In the genomic region with DNA sequence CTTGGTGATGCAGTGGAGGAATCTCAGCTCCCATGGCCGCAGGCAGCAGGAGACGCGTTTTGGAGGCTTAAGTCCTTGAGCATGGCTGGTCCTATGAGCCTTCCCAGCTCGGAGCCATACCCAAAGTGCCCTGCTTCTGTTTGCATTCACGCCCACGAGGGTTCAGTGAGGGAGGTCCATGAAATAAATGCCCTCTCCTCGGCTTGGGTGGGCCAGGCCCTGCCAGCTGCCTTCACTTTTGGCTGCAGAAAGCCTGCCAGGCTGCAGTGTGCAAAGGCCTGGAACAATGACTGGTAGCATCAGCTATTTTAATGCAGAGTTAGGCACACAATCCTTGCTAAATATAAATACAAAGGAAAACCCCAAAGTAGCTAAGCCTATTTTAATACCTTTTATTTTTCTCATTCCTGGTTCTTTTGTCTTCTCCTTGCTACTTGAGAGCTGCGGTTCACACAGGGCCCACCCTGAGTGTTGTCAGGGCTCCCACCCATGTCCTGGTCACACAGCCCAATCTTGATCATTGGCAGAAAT, we compare ENCODE assay signal across 1 cellular context.
TF ChIP-seq lines count a peak whose summit lies in the region.

No MANE protein-coding gene starts in this region.

TF ChIP-seq in HepG2, 621 proteins besides CTCF, POLR2A, EP300 and RAD21:
- TF ChIP-seq ZNF75D (CRISPR knock-in tag; IDR thresholded peaks at IDR 0.05; ENCODE audit: borderline replicate concordance), result no peak
- no peak for TF ChIP-seq ZNF878 (CRISPR knock-in tag; IDR thresholded peaks at IDR 0.05)
- TF ChIP-seq, protein P1, sequence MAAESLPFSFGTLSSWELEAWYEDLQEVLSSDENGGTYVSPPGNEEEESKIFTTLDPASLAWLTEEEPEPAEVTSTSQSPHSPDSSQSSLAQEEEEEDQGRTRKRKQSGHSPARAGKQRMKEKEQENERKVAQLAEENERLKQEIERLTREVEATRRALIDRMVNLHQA (CRISPR knock-in tag; IDR thresholded peaks at IDR 0.05), result no peak
- TF ChIP-seq AKAP8 (CRISPR knock-in tag; IDR thresholded peaks at IDR 0.05), result no peak
- no peak for TF ChIP-seq DMTF1 (CRISPR knock-in tag; IDR thresholded peaks at IDR 0.05)
- TF ChIP-seq ZKSCAN5 (CRISPR knock-in tag; IDR thresholded peaks at IDR 0.05), result no peak
- TF ChIP-seq PPARG (CRISPR knock-in tag; conservative IDR thresholded peaks at IDR 0.05), result no peak
- TF ChIP-seq, protein P2, sequence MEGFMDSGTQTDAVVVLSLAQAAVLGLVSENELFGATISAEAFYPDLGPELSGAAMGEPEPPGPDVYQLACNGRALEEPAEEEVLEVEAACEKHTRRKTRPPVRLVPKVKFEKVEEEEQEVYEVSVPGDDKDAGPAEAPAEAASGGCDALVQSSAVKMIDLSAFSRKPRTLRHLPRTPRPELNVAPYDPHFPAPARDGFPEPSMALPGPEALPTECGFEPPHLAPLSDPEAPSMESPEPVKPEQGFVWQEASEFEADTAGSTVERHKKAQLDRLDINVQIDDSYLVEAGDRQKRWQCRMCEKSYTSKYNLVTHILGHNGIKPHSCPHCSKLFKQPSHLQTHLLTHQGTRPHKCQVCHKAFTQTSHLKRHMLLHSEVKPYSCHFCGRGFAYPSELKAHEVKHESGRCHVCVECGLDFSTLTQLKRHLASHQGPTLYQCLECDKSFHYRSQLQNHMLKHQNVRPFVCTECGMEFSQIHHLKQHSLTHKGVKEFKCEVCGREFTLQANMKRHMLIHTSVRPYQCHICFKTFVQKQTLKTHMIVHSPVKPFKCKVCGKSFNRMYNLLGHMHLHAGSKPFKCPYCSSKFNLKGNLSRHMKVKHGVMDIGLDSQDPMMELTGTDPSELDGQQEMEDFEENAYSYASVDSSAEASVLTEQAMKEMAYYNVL (CRISPR knock-in tag; IDR thresholded peaks at IDR 0.05; ENCODE audit: borderline replicate concordance), result no peak
- no peak for TF ChIP-seq KAT2B (IDR thresholded peaks at IDR 0.05; ENCODE audit: borderline replicate concordance, low read depth, low read length)
- no peak for TF ChIP-seq ZNF83 (CRISPR knock-in tag; IDR thresholded peaks at IDR 0.05; ENCODE audit: borderline replicate concordance)
- no peak for TF ChIP-seq ZFYVE20 (CRISPR knock-in tag; IDR thresholded peaks at IDR 0.05; ENCODE audit: borderline replicate concordance, low read depth)
- TF ChIP-seq GATA4 (IDR thresholded peaks at IDR 0.05; ENCODE audit: borderline replicate concordance, low read depth), result no peak
- no peak for TF ChIP-seq ZNF660 (CRISPR knock-in tag; IDR thresholded peaks at IDR 0.05; ENCODE audit: borderline replicate concordance, low read depth)
